1 cellular context compared by ENCODE assay signal in the genomic region with DNA sequence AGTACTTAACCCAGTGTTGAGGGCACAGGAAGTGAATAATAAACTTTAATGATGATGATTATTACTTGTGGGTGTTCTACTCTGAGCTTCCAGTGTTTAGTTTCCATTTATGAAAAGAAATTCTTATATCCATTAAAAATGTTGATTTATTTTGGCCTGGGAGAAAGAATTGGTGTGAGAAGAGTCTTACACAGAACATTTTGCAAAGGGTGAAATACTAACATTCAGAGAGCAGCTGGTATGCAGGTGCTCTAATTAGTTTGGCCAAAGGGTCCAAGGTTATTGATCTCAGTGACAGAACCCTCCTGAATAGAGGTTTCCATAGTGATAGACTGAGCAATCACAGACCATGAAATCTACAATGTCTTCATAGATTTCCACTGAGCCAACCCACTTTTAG.
A peak's percentile ranks its signal among the peaks of the same experiment; 100 is the strongest.
TF ChIP-seq lines count a peak whose summit lies in the region.

No MANE protein-coding gene starts in this region.

TF ChIP-seq in HepG2, 621 proteins besides CTCF, POLR2A, EP300 and RAD21 (continued from another document):
- TF ChIP-seq, protein P1, sequence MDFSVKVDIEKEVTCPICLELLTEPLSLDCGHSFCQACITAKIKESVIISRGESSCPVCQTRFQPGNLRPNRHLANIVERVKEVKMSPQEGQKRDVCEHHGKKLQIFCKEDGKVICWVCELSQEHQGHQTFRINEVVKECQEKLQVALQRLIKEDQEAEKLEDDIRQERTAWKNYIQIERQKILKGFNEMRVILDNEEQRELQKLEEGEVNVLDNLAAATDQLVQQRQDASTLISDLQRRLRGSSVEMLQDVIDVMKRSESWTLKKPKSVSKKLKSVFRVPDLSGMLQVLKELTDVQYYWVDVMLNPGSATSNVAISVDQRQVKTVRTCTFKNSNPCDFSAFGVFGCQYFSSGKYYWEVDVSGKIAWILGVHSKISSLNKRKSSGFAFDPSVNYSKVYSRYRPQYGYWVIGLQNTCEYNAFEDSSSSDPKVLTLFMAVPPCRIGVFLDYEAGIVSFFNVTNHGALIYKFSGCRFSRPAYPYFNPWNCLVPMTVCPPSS (IDR thresholded peaks at IDR 0.05), result no peak
- TF ChIP-seq POGZ (CRISPR knock-in tag; IDR thresholded peaks at IDR 0.05) (no peak), HNF4G (IDR thresholded peaks at IDR 0.05; ENCODE audit: borderline replicate concordance, low read depth, low read length) (peak; percentile 63; the same call in 1 of the 2 replicates), HNF4G (CRISPR knock-in tag; IDR thresholded peaks at IDR 0.05; ENCODE audit: borderline replicate concordance, low read depth) (no peak), ZEB1 (IDR thresholded peaks at IDR 0.05; ENCODE audit: insufficient replicate concordance, low read depth) (peak; percentile 69), ZBTB7B (CRISPR knock-in tag; IDR thresholded peaks at IDR 0.05) (0 out of 2 replicates have a peak, but pooled peaks have one; percentile 45), KDM4B (CRISPR knock-in tag; IDR thresholded peaks at IDR 0.05) (no peak), NAIF1 (CRISPR knock-in tag; IDR thresholded peaks at IDR 0.05; ENCODE audit: borderline replicate concordance) (no peak), YEATS4 (CRISPR knock-in tag; IDR thresholded peaks at IDR 0.05; ENCODE audit: borderline replicate concordance) (0 out of 2 replicates have a peak, but pooled peaks have one; percentile 41), ZC3H4 (CRISPR knock-in tag; IDR thresholded peaks at IDR 0.05; ENCODE audit: borderline replicate concordance) (no peak), POLR2AphosphoS2 (IDR thresholded peaks at IDR 0.05; ENCODE audit: low read depth, low read length) (no peak), ZSCAN12 (CRISPR knock-in tag; IDR thresholded peaks at IDR 0.05) (0 out of 2 replicates have a peak, but pooled peaks have one; percentile 30), ZNF746 (CRISPR knock-in tag; IDR thresholded peaks at IDR 0.05) (no peak), YEATS2 (CRISPR knock-in tag; IDR thresholded peaks at IDR 0.05; ENCODE audit: borderline replicate concordance) (no peak), CAMTA2 (CRISPR knock-in tag; IDR thresholded peaks at IDR 0.05; ENCODE audit: borderline replicate concordance) (no peak), MIXL1 (CRISPR knock-in tag; IDR thresholded peaks at IDR 0.05) (peak; percentile 100), ZNF205 (CRISPR knock-in tag; IDR thresholded peaks at IDR 0.05) (no peak), NKX3-1 (CRISPR knock-in tag; IDR thresholded peaks at IDR 0.05) (no peak), FOSL2 (CRISPR knock-in tag; IDR thresholded peaks at IDR 0.05) (no peak), ZKSCAN5 (CRISPR knock-in tag; IDR thresholded peaks at IDR 0.05) (no peak), CBX1 (IDR thresholded peaks at IDR 0.05; ENCODE audit: low read depth) (no peak), CEBPB (IDR thresholded peaks at IDR 0.05; ENCODE audit: borderline replicate concordance, low read depth, low read length) (peak; percentile 12; the same call in 1 of the 2 replicates), FOXK2 (IDR thresholded peaks at IDR 0.05) (no peak), ZNF451 (CRISPR knock-in tag; IDR thresholded peaks at IDR 0.05) (no peak), MXD4 (CRISPR knock-in tag; IDR thresholded peaks at IDR 0.05) (no peak), TBX2 (CRISPR knock-in tag; IDR thresholded peaks at IDR 0.05; ENCODE audit: borderline replicate concordance) (peak; percentile 64; the same call in 1 of the 2 replicates), ZNF510 (CRISPR knock-in tag; IDR thresholded peaks at IDR 0.05; ENCODE audit: low read depth) (no peak), MLLT10 (CRISPR knock-in tag; IDR thresholded peaks at IDR 0.05) (no peak), ZFYVE20 (CRISPR knock-in tag; IDR thresholded peaks at IDR 0.05; ENCODE audit: borderline replicate concordance, low read depth) (no peak), HDAC2 (CRISPR knock-in tag; IDR thresholded peaks at IDR 0.05) (peak; percentile 59), HNRNPUL1 (IDR thresholded peaks at IDR 0.05; ENCODE audit: low read depth, low read length) (no peak), HOXA7 (CRISPR knock-in tag; IDR thresholded peaks at IDR 0.05) (no peak), HNF4A (CRISPR knock-in tag; IDR thresholded peaks at IDR 0.05) (peak; percentile 87), ZSCAN9 (CRISPR knock-in tag; IDR thresholded peaks at IDR 0.05; ENCODE audit: borderline replicate concordance) (no peak), ZBTB42 (CRISPR knock-in tag; IDR thresholded peaks at IDR 0.05) (no peak)
- TF ChIP-seq, protein P2, sequence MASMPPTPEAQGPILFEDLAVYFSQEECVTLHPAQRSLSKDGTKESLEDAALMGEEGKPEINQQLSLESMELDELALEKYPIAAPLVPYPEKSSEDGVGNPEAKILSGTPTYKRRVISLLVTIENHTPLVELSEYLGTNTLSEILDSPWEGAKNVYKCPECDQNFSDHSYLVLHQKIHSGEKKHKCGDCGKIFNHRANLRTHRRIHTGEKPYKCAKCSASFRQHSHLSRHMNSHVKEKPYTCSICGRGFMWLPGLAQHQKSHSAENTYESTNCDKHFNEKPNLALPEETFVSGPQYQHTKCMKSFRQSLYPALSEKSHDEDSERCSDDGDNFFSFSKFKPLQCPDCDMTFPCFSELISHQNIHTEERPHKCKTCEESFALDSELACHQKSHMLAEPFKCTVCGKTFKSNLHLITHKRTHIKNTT (CRISPR knock-in tag; IDR thresholded peaks at IDR 0.05), result no peak
- TF ChIP-seq, protein P3, sequence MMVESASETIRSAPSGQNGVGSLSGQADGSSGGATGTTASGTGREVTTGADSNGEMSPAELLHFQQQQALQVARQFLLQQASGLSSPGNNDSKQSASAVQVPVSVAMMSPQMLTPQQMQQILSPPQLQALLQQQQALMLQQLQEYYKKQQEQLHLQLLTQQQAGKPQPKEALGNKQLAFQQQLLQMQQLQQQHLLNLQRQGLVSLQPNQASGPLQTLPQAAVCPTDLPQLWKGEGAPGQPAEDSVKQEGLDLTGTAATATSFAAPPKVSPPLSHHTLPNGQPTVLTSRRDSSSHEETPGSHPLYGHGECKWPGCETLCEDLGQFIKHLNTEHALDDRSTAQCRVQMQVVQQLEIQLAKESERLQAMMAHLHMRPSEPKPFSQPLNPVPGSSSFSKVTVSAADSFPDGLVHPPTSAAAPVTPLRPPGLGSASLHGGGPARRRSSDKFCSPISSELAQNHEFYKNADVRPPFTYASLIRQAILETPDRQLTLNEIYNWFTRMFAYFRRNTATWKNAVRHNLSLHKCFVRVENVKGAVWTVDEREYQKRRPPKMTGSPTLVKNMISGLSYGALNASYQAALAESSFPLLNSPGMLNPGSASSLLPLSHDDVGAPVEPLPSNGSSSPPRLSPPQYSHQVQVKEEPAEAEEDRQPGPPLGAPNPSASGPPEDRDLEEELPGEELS (CRISPR knock-in tag; IDR thresholded peaks at IDR 0.05), result peak; percentile 21; the same call in 1 of the 2 replicates
- TF ChIP-seq, protein P4, sequence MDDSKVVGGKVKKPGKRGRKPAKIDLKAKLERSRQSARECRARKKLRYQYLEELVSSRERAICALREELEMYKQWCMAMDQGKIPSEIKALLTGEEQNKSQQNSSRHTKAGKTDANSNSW (CRISPR knock-in tag; IDR thresholded peaks at IDR 0.05; ENCODE audit: borderline replicate concordance), result no peak
- TF ChIP-seq, protein P5, sequence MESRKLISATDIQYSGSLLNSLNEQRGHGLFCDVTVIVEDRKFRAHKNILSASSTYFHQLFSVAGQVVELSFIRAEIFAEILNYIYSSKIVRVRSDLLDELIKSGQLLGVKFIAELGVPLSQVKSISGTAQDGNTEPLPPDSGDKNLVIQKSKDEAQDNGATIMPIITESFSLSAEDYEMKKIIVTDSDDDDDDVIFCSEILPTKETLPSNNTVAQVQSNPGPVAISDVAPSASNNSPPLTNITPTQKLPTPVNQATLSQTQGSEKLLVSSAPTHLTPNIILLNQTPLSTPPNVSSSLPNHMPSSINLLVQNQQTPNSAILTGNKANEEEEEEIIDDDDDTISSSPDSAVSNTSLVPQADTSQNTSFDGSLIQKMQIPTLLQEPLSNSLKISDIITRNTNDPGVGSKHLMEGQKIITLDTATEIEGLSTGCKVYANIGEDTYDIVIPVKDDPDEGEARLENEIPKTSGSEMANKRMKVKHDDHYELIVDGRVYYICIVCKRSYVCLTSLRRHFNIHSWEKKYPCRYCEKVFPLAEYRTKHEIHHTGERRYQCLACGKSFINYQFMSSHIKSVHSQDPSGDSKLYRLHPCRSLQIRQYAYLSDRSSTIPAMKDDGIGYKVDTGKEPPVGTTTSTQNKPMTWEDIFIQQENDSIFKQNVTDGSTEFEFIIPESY (CRISPR knock-in tag; IDR thresholded peaks at IDR 0.05), result no peak
- TF ChIP-seq, protein P6, sequence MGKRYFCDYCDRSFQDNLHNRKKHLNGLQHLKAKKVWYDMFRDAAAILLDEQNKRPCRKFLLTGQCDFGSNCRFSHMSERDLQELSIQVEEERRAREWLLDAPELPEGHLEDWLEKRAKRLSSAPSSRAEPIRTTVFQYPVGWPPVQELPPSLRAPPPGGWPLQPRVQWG (CRISPR knock-in tag; IDR thresholded peaks at IDR 0.05; ENCODE audit: borderline replicate concordance, low read depth), result no peak
- TF ChIP-seq, protein P7, sequence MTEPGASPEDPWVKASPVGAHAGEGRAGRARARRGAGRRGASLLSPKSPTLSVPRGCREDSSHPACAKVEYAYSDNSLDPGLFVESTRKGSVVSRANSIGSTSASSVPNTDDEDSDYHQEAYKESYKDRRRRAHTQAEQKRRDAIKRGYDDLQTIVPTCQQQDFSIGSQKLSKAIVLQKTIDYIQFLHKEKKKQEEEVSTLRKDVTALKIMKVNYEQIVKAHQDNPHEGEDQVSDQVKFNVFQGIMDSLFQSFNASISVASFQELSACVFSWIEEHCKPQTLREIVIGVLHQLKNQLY (CRISPR knock-in tag; IDR thresholded peaks at IDR 0.05), result peak; percentile 62
- TF ChIP-seq, protein P8, sequence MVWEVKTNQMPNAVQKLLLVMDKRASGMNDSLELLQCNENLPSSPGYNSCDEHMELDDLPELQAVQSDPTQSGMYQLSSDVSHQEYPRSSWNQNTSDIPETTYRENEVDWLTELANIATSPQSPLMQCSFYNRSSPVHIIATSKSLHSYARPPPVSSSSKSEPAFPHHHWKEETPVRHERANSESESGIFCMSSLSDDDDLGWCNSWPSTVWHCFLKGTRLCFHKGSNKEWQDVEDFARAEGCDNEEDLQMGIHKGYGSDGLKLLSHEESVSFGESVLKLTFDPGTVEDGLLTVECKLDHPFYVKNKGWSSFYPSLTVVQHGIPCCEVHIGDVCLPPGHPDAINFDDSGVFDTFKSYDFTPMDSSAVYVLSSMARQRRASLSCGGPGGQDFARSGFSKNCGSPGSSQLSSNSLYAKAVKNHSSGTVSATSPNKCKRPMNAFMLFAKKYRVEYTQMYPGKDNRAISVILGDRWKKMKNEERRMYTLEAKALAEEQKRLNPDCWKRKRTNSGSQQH (CRISPR knock-in tag; IDR thresholded peaks at IDR 0.05; ENCODE audit: low read depth), result no peak
- TF ChIP-seq, protein P9, sequence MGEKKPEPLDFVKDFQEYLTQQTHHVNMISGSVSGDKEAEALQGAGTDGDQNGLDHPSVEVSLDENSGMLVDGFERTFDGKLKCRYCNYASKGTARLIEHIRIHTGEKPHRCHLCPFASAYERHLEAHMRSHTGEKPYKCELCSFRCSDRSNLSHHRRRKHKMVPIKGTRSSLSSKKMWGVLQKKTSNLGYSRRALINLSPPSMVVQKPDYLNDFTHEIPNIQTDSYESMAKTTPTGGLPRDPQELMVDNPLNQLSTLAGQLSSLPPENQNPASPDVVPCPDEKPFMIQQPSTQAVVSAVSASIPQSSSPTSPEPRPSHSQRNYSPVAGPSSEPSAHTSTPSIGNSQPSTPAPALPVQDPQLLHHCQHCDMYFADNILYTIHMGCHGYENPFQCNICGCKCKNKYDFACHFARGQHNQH (CRISPR knock-in tag; IDR thresholded peaks at IDR 0.05), result 0 out of 2 replicates have a peak, but pooled peaks have one; percentile 48
